13 cellular contexts compared by ENCODE assay signal in genomic region chr5:52947851-52948250, GRCh38. TPM values are rescaled to one million over a fixed set of nuclear protein-coding genes. Genes with fewer than 3 reads are reported as not detected.
DNase-seq lines count a peak whose midpoint lies in the region; ATAC-seq and TF ChIP-seq lines count a peak whose summit lies in the region.
"Had no signal": no experiment of that assay in that cellular context is flagged by ENCODE, and none has a peak within 500 bp of the region (broad histone marks: within the 10 kb centered on the region; RNA-seq: fewer than 3 reads in every experiment).

No MANE protein-coding gene starts in this region.

- no peaks in the 10 kb centered on the region for H3K9me3 ChIP-seq in GM23248 (ENCODE audit: low read depth)
- H3K9me3 ChIP-seq in SJCRH30 (replicated peaks) = 0 out of 2 replicates have a peak, but pooled peaks cover 2% of the 10 kb centered on the region
- no peaks in the 10 kb centered on the region for H3K9me3 ChIP-seq in prostate gland
- H3K9me3 ChIP-seq in PC-9 (ENCODE audit: insufficient read depth, low read depth) = no peaks in the 10 kb centered on the region
- H3K9me3 ChIP-seq: heart left ventricle, uterus had no signal

- H3K79me2 ChIP-seq in GM23248 (ENCODE audit: insufficient read depth) (no peaks in the 10 kb centered on the region), PC-9 (ENCODE audit: low read depth) (no peaks in the 10 kb centered on the region)

- H3K36me3 ChIP-seq in GM23248 (ENCODE audit: low read depth) = no peaks in the 10 kb centered on the region
- H3K36me3 ChIP-seq in SJCRH30 = no peaks in the 10 kb centered on the region
- no peaks in the 10 kb centered on the region for H3K36me3 ChIP-seq in prostate gland
- no peaks in the 10 kb centered on the region for H3K36me3 ChIP-seq in PC-9 (ENCODE audit: low read depth)
- H3K36me3 ChIP-seq: uterus had no signal

- intact Hi-C loops in prostate gland (cut with DNase I) (loop anchor here (2.0 kb wide), 1 partner anchor 147 kb away; no protein-coding TSS in a partner anchor), PC-9 (cut with micrococcal nuclease; ENCODE audit: unreplicated experiment) (loop anchor here (1.0 to 2.0 kb wide), 2 partner anchors 41 to 148 kb away; partner anchors contain the start of gene ITGA2)

- H3F3A ChIP-seq in GM23248 (ENCODE audit: insufficient read depth) = peaks cover 30% of the 10 kb centered on the region
- no peaks in the 10 kb centered on the region; the same call in 1 of the 2 replicates for H3F3A ChIP-seq in PC-9 (ENCODE audit: insufficient read depth, low read depth)

- in situ Hi-C loops in GM23248 (cut with MboI) = loop anchor here (5.0 kb wide), 1 partner anchor 149 kb away; no protein-coding TSS in a partner anchor

- no peaks in the 10 kb centered on the region for H3K9me2 ChIP-seq in GM23248 (ENCODE audit: insufficient read depth)
- no peaks in the 10 kb centered on the region for H3K9me2 ChIP-seq in PC-9 (ENCODE audit: insufficient read depth)

- H3K4me2 ChIP-seq in GM23248 (ENCODE audit: unreplicated experiment) (peak overlapping the region; percentile 23), PC-9 (no peak overlapping the region)

- POLR2A ChIA-PET in PC-9 (lab: Charles Lee; ENCODE audit: unreplicated experiment) = interaction anchor here (0.7 kb wide), 1 partner anchor 43 kb away, joined by 3 read pairs; no protein-coding TSS in a partner anchor

- TF ChIP-seq CTCF in prostate gland (IDR thresholded peaks at IDR 0.05) = no peak
- no peak for TF ChIP-seq CTCF in PC-9 (conservative IDR thresholded peaks at IDR 0.05)

- DNase-seq in GM23248 (peak; percentile 43), SJCRH30 (no peak), epithelial cell of prostate (ENCODE audit: low read depth, low spot score) (no peak), prostate gland (ENCODE audit: low spot score) (no peak), NCI-H1930 (lab: John Stamatoyannopoulos, UW) (no peak), T-helper 2 cell (no peak), PC-9 (no peak)
- DNase-seq: cerebellar nuclear complex, DMS 273 treated with DMSO at 0.1 percent for 48 hours had no signal

- H3K9ac ChIP-seq in GM23248 = 0 out of 2 replicates have a peak overlapping the region, but pooled peaks have one; percentile 7

- H3K4me3 ChIP-seq in GM23248 = no peak overlapping the region
- no peak overlapping the region for H3K4me3 ChIP-seq in SJCRH30
- H3K4me3 ChIP-seq in prostate gland = no peak overlapping the region
- H3K4me3 ChIP-seq in PC-9 = no peak overlapping the region
- H3K4me3 ChIP-seq: heart left ventricle, K562, uterus had no signal

- H2AFZ ChIP-seq in GM23248 = peak overlapping the region; percentile 75; the same call in 1 of the 2 replicates
- no peak overlapping the region for H2AFZ ChIP-seq in PC-9

- TF ChIP-seq POLR2A in prostate gland (IDR thresholded peaks at IDR 0.05) = no peak

- H3K27me3 ChIP-seq in GM23248 (replicated peaks; ENCODE audit: insufficient read depth) (no peaks in the 10 kb centered on the region), SJCRH30 (no peaks in the 10 kb centered on the region), prostate gland (replicated peaks; ENCODE audit: insufficient read depth) (no peaks in the 10 kb centered on the region), PC-9 (ENCODE audit: insufficient read depth, low read depth) (no peaks in the 10 kb centered on the region)
- H3K27me3 ChIP-seq: heart left ventricle, uterus had no signal

- H3K4me1 ChIP-seq in GM23248 (ENCODE audit: insufficient read depth) (peaks cover 42% of the 10 kb centered on the region), SJCRH30 (peaks cover 15% of the 10 kb centered on the region), prostate gland (replicated peaks) (no peaks in the 10 kb centered on the region), PC-9 (replicated peaks; ENCODE audit: insufficient read depth) (peaks cover 13% of the 10 kb centered on the region)
- H3K4me1 ChIP-seq: uterus had no signal

- CTCF ChIA-PET in PC-9 (lab: Charles Lee) = interaction anchor here (0.5 to 2.5 kb wide), 9 partner anchors 43 to 168 kb away, joined by 3 to 16 read pairs (median 4); partner anchors contain the start of gene MOCS2

- BruUV-seq in PC-9 (replicated peaks; lab: Mats Ljungman, UMichigan) = no TSS peak

- H3K27ac ChIP-seq in GM23248 (peak overlapping the region; percentile 29), SJCRH30 (peak overlapping the region; percentile 53), epithelial cell of prostate (peak overlapping the region; percentile 64), prostate gland (peak overlapping the region; percentile 3 to 37), PC-9 (no peak overlapping the region)

- H4K20me1 ChIP-seq in GM23248 (ENCODE audit: insufficient read depth) (no peaks in the 10 kb centered on the region), PC-9 (ENCODE audit: insufficient read depth) (no peaks in the 10 kb centered on the region)

- no peak for ATAC-seq in GM18511 (IDR thresholded peaks at IDR 0.05; ENCODE audit: unreplicated experiment)

RNA-seq across cellular contexts. Expression of gene ITGA2, which starts 41.3 kb away (rescaled TPM):
- 21.5 and 24.3 TPM in 2 replicates for total RNA-seq in GM23248 (2014; rRNA removed; shearing (Covaris generic))
- 10.3 and 10.4 TPM in 2 replicates for polyA plus RNA-seq in GM23248 (2016; fragmentation: Nextera tagmentation; extraction: Ambion mirVana)
- 0.15 and 0.26 TPM in 2 replicates for total RNA-seq in SJCRH30 (2014; rRNA removed; shearing (Covaris generic))
- total RNA-seq in prostate gland (10 to 100 TPM in 1 of 2 donors, 1 to 10 TPM in 1; 6.4 to 21.5 TPM), PC-9 (2021) (24.7 and 35.8 TPM in 2 replicates)
